In genomic region chr1:244325056-244325764, GRCh38 we compare ENCODE assay signal across 8 cellular contexts.
DNase-seq lines count a peak whose midpoint lies in the region; ATAC-seq and TF ChIP-seq lines count a peak whose summit lies in the region.

No MANE protein-coding gene starts in this region.

- H3K79me2 ChIP-seq in PC-3 (ENCODE audit: low read length) = no peaks in the 10 kb centered on the region

- H3K9me3 ChIP-seq in PC-3 (ENCODE audit: low read length) = no peaks in the 10 kb centered on the region

- H3K4me1 Mint-ChIP-seq in stimulated activated effector memory CD8-positive, alpha-beta T cell treated with anti-CD3 and anti-CD28 coated beads, Interleukin-12 subunit alpha, Interleukin-12 subunit beta, amount 100 ng/mL, for 72 hours = peaks cover 48% of the 10 kb centered on the region

- H3K4me1 ChIP-seq in PC-3 (ENCODE audit: insufficient read depth, low read length) = peaks cover 42% of the 10 kb centered on the region

- ATAC-seq in GM21367 (IDR thresholded peaks at IDR 0.05; ENCODE audit: unreplicated experiment) (peak; percentile 77), HG03521 (IDR thresholded peaks at IDR 0.05; ENCODE audit: unreplicated experiment) (peak; percentile 71), PC-3 (no peak)
- ATAC-seq in stimulated activated effector memory CD8-positive, alpha-beta T cell treated with anti-CD3 and anti-CD28 coated beads, Interleukin-12 subunit alpha, Interleukin-12 subunit beta, amount 100 ng/mL, for 72 hours = peak; percentile 90

- H4K20me1 ChIP-seq in PC-3 (ENCODE audit: low read length) = no peaks in the 10 kb centered on the region

- CTCF ChIA-PET in PC-3 (lab: Charles Lee) = no interaction called here

- intact Hi-C loops in PC-3 (cut with micrococcal nuclease) = no loop called here

- no peaks in the 10 kb centered on the region for H3K27me3 ChIP-seq in PC-3 (ENCODE audit: low read length)

- no peaks in the 10 kb centered on the region for H3K9me2 ChIP-seq in PC-3 (replicated peaks; ENCODE audit: low read length)

- peaks cover 20% of the 10 kb centered on the region for H3K36me3 Mint-ChIP-seq in stimulated activated effector memory CD8-positive, alpha-beta T cell treated with anti-CD3 and anti-CD28 coated beads, Interleukin-12 subunit alpha, Interleukin-12 subunit beta, amount 100 ng/mL, for 72 hours

- no TSS peak for BruUV-seq in PC-3 (replicated peaks; lab: Mats Ljungman, UMichigan)

- no peak for TF ChIP-seq CTCF in cardiac fibroblast (IDR thresholded peaks at IDR 0.05; ENCODE audit: low read depth, low read length)
- TF ChIP-seq CTCF in PC-3 (conservative IDR thresholded peaks at IDR 0.05; ENCODE audit: low read depth, low read length) = no peak

- POLR2A ChIA-PET in PC-3 (lab: Charles Lee; ENCODE audit: unreplicated experiment) = no interaction called here

- peak; percentile 27 for DNase-seq in ELR (ENCODE audit: low read depth)
- peak; percentile 33 to 34 for DNase-seq in cardiac fibroblast (ENCODE audit: low read depth in 2 of 2)
- DNase-seq in stimulated activated effector memory CD8-positive, alpha-beta T cell treated with anti-CD3 and anti-CD28 coated beads, Interleukin-12 subunit alpha, Interleukin-12 subunit beta, amount 100 ng/mL, for 72 hours (ENCODE audit: low spot score in 2 of 2) = peak in 1 of 2 donors; percentile 56
- no peak for DNase-seq in NCI-H524 treated with DMSO at 0.1 percent for 48 hours (lab: John Stamatoyannopoulos, UW)
- no peak for DNase-seq in PC-3
- DNase-seq in stimulated activated CD8-positive, alpha-beta memory T cell treated with anti-CD3 and anti-CD28 coated beads, Interleukin-4, amount 100 ng/mL, for 48 hours = no peak

- no peak overlapping the region for H3K9ac ChIP-seq in PC-3 (ENCODE audit: low read length)

- H2AFZ ChIP-seq in PC-3 (ENCODE audit: low read length) = no peak overlapping the region

- peak overlapping the region; percentile 79 for H3K4me3 Mint-ChIP-seq in stimulated activated effector memory CD8-positive, alpha-beta T cell treated with anti-CD3 and anti-CD28 coated beads, Interleukin-12 subunit alpha, Interleukin-12 subunit beta, amount 100 ng/mL, for 72 hours

- H3K4me3 ChIP-seq in cardiac fibroblast (replicated peaks in 1 of 2; ENCODE audit: low read depth in 2 of 2, low read length in 2 of 2) (no peak overlapping the region), PC-3 (ENCODE audit: low read length) (no peak overlapping the region)

- H3F3A ChIP-seq in PC-3 (ENCODE audit: low read length, unreplicated experiment) = peaks cover 16% of the 10 kb centered on the region

- no peaks in the 10 kb centered on the region for H3K36me3 ChIP-seq in PC-3 (ENCODE audit: low read depth, low read length)

- H3K27ac Mint-ChIP-seq in stimulated activated effector memory CD8-positive, alpha-beta T cell treated with anti-CD3 and anti-CD28 coated beads, Interleukin-12 subunit alpha, Interleukin-12 subunit beta, amount 100 ng/mL, for 72 hours = peak overlapping the region; percentile 97

- no peak overlapping the region for H3K4me2 ChIP-seq in PC-3 (ENCODE audit: low read length)

- H3K9me3 Mint-ChIP-seq in stimulated activated effector memory CD8-positive, alpha-beta T cell treated with anti-CD3 and anti-CD28 coated beads, Interleukin-12 subunit alpha, Interleukin-12 subunit beta, amount 100 ng/mL, for 72 hours = peaks cover 4% of the 10 kb centered on the region

- H3K27ac ChIP-seq in PC-3 (ENCODE audit: low read length) = no peak overlapping the region

Comparison
In these comparisons a context has a peak if more than half of its experiments do, and no peak if none do; other contexts are left out.
1. DNase-seq: peak in ELR (single experiment) and cardiac fibroblast (2 of 2); none in NCI-H524 treated with DMSO at 0.1 percent for 48 hours (single experiment), PC-3 (single experiment) and stimulated activated CD8-positive, alpha-beta memory T cell treated with anti-CD3 and anti-CD28 coated beads, Interleukin-4, amount 100 ng/mL, for 48 hours (single experiment).